ENCODE assay signal across 21 cellular contexts in genomic region chr3:6542795-6543194, GRCh38.
"Had no signal": no experiment of that assay in that cellular context is flagged by ENCODE, and none has a peak within 500 bp of the region (broad histone marks: within the 10 kb centered on the region; RNA-seq: fewer than 3 reads in every experiment).

No MANE protein-coding gene starts in this region.

- ATAC-seq: activated CD8-positive, alpha-beta T cell treated with anti-CD3 and anti-CD28 coated beads, Interleukin-2, amount 10 ng/mL, durations not matched to agents 7 days and 5 days; activated T-cell treated with anti-CD3 and anti-CD28 coated beads, Interleukin-2, amount 50 U/mL, for 72 hours; esophagus mucosa; left ventricle myocardium superior; natural killer cell; stimulated activated memory B cell treated with anti-CD40 and anti-IgM and Interleukin-4, amounts not matched to agents 10 μg/mL and 1 μg/mL and 100 μg/mL, for 72 hours had no signal

- H3K36me3 Mint-ChIP-seq: activated naive CD8-positive, alpha-beta T cell treated with anti-CD3 and anti-CD28 coated beads for 36 hours; memory B cell; natural killer cell; stimulated activated memory B cell treated with anti-CD40 and anti-IgM and Interleukin-4, amounts not matched to agents 10 μg/mL and 1 μg/mL and 100 μg/mL, for 72 hours had no signal

- H3K27me3 Mint-ChIP-seq: activated CD4-positive, alpha-beta T cell treated with anti-CD3 and anti-CD28 coated beads, Interleukin-2, amount 10 ng/mL, durations not matched to agents 24 days and 14 days; activated naive CD8-positive, alpha-beta T cell treated with anti-CD3 and anti-CD28 coated beads for 36 hours; central memory CD8-positive, alpha-beta T cell; stimulated activated memory B cell treated with anti-CD40 and anti-IgM and Interleukin-4, amounts not matched to agents 10 μg/mL and 1 μg/mL and 100 μg/mL, for 72 hours had no signal

- H3K4me1 Mint-ChIP-seq: activated CD4-positive, alpha-beta T cell treated with anti-CD3 and anti-CD28 coated beads, Interleukin-2, amount 10 ng/mL, durations not matched to agents 24 days and 14 days; activated naive CD8-positive, alpha-beta T cell treated with anti-CD3 and anti-CD28 coated beads for 36 hours; central memory CD8-positive, alpha-beta T cell; memory B cell; natural killer cell; stimulated activated memory B cell treated with anti-CD40 and anti-IgM and Interleukin-4, amounts not matched to agents 10 μg/mL and 1 μg/mL and 100 μg/mL, for 72 hours had no signal

- H3K4me3 ChIP-seq: coronary artery, hepatocyte had no signal

- H3K36me3 ChIP-seq: brain microvascular endothelial cell had no signal

- H3K4me3 Mint-ChIP-seq: activated CD4-positive, alpha-beta T cell treated with anti-CD3 and anti-CD28 coated beads, Interleukin-2, amount 10 ng/mL, durations not matched to agents 24 days and 14 days; activated CD8-positive, alpha-beta T cell treated with anti-CD3 and anti-CD28 coated beads, Interleukin-2, amount 10 ng/mL, durations not matched to agents 7 days and 5 days; activated naive CD8-positive, alpha-beta T cell treated with anti-CD3 and anti-CD28 coated beads for 36 hours; activated T-cell treated with anti-CD3 and anti-CD28 coated beads, Interleukin-2, amount 50 U/mL, for 72 hours; central memory CD8-positive, alpha-beta T cell; memory B cell; natural killer cell; stimulated activated memory B cell treated with anti-CD40 and anti-IgM and Interleukin-4, amounts not matched to agents 10 μg/mL and 1 μg/mL and 100 μg/mL, for 72 hours had no signal

- H3K27ac ChIP-seq: brain microvascular endothelial cell, coronary artery, hepatocyte had no signal

- H3K27ac Mint-ChIP-seq: activated CD4-positive, alpha-beta T cell treated with anti-CD3 and anti-CD28 coated beads, Interleukin-2, amount 10 ng/mL, durations not matched to agents 24 days and 14 days; activated CD8-positive, alpha-beta T cell treated with anti-CD3 and anti-CD28 coated beads, Interleukin-2, amount 10 ng/mL, durations not matched to agents 7 days and 5 days; activated naive CD8-positive, alpha-beta T cell treated with anti-CD3 and anti-CD28 coated beads for 36 hours; activated T-cell treated with anti-CD3 and anti-CD28 coated beads, Interleukin-2, amount 50 U/mL, for 72 hours; memory B cell; natural killer cell; stimulated activated memory B cell treated with anti-CD40 and anti-IgM and Interleukin-4, amounts not matched to agents 10 μg/mL and 1 μg/mL and 100 μg/mL, for 72 hours had no signal

- H3K27me3 ChIP-seq: brain microvascular endothelial cell, hepatocyte had no signal

- DNase-seq: activated CD4-positive, alpha-beta T cell treated with anti-CD3 and anti-CD28 coated beads, Interleukin-2, amount 10 ng/mL, durations not matched to agents 24 days and 14 days; activated CD4-positive, CD25-positive, alpha-beta regulatory T cell; activated CD8-positive, alpha-beta memory T cell treated with anti-CD3 and anti-CD28 coated beads, Interleukin-2, amount 50 U/mL, for 48 hours; activated CD8-positive, alpha-beta T cell treated with anti-CD3 and anti-CD28 coated beads, Interleukin-2, amount 10 ng/mL, durations not matched to agents 7 days and 5 days; activated gamma-delta T cell; activated naive CD8-positive, alpha-beta T cell treated with anti-CD3 and anti-CD28 coated beads for 36 hours; activated T-cell treated with anti-CD3 and anti-CD28 coated beads, Interleukin-2, amount 50 U/mL, for 72 hours; anterior cingulate cortex; brain microvascular endothelial cell; kidney; left ventricle myocardium superior; natural killer cell; nucleus accumbens; posterior cingulate gyrus; stimulated activated CD4-positive, alpha-beta T cell treated with anti-CD3 and anti-CD28 coated beads, Interleukin-2, amount 100 ng/mL, for 48 hours had no signal
